ENCODE assay signal across 14 cellular contexts in genomic region chr2:112198780-112199179, GRCh38.
"Had no signal": no experiment of that assay in that cellular context is flagged by ENCODE, and none has a peak within 500 bp of the region (broad histone marks: within the 10 kb centered on the region; RNA-seq: fewer than 3 reads in every experiment).

No MANE protein-coding gene starts in this region.

- H3K27ac ChIP-seq: adrenal gland, dorsolateral prefrontal cortex, lower lobe of right lung, transverse colon had no signal

- H3K4me3 ChIP-seq: adrenal gland, dorsolateral prefrontal cortex, lower lobe of right lung, transverse colon had no signal

- H3K27me3 ChIP-seq: adrenal gland, dorsolateral prefrontal cortex, transverse colon had no signal

- H3K4me1 ChIP-seq: adrenal gland, lower lobe of right lung, transverse colon had no signal

- DNase-seq: activated B cell treated with CpG ODN at 0.5 μM for 24 hours; activated CD4-positive, alpha-beta T cell treated with anti-CD3 and anti-CD28 coated beads, Interleukin-2, amount 50 U/mL, for 1 hour; activated naive CD4-positive, alpha-beta T cell treated with anti-CD3 and anti-CD28 coated beads, Interleukin-2, amount 50 U/mL, for 16 hours; adrenal gland; dorsolateral prefrontal cortex; hypothalamus; kidney glomerular epithelial cell; lower lobe of right lung; naive thymus-derived CD4-positive, alpha-beta T cell; posterior cingulate gyrus; right cardiac atrium; stimulated activated naive CD4-positive, alpha-beta T cell; substantia nigra; transverse colon had no signal

- ATAC-seq: lower lobe of right lung; naive thymus-derived CD4-positive, alpha-beta T cell had no signal

- H3K36me3 ChIP-seq: adrenal gland, lower lobe of right lung, transverse colon had no signal
